Comparison of ENCODE assay signal across 1 cellular context in genomic region chr9:5971740-5972139, GRCh38.
TF ChIP-seq lines count a peak whose summit lies in the region.

No MANE protein-coding gene starts in this region.

TF ChIP-seq in SK-N-SH, 30 proteins besides CTCF, POLR2A, EP300 and RAD21:
- TF ChIP-seq FOSL2 (IDR thresholded peaks at IDR 0.05; ENCODE audit: borderline replicate concordance, low read depth) (peak; percentile 24; the same call in 1 of the 2 replicates), RFX5 (IDR thresholded peaks at IDR 0.05; ENCODE audit: low read length) (no peak), PBX3 (IDR thresholded peaks at IDR 0.05) (no peak), JUND (IDR thresholded peaks at IDR 0.05) (no peak)
